15 cellular contexts compared by ENCODE assay signal in the genomic region with DNA sequence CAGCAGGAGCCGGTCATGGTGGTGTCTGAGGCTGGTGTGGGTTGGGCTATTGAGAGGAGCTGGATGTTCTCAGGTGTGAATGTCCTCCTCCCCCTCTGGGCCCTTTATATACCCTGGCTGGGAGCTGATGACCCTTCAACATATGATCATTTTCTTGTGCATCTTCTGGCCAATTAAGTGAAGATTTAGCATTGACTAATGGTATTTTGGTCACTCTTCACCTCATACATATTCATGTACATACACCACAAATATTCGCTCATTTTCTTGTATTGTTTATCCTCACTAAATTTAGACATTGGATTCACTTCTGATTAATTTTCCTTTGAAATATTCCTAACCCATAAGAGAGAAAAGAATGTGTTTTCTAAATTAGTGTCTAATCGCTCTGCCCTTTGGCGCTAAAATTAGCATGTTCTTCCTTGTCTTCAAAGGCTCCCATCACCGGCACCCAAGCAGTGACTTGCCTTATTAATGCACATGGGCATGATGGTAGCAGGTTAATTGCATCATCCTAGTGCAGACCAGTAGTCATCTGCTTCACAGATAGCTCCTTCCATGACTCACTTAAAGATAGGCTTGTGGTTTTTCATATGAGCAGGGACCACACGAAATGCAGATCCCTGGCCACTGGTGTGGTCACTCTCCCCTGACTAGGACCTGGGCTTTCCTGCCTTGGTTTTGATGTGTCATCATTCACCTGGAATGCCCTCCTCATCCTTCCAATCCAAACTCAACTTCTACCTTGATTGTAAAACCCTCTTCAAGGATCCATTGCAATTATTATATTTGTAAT. TPM values are rescaled to one million over a fixed set of nuclear protein-coding genes. Genes with fewer than 3 reads are reported as not detected.
DNase-seq lines count a peak whose midpoint lies in the region; ATAC-seq, FAIRE-seq and TF ChIP-seq lines count a peak whose summit lies in the region.
"Had no signal": no experiment of that assay in that cellular context is flagged by ENCODE, and none has a peak within 500 bp of the region (broad histone marks: within the 10 kb centered on the region; RNA-seq: fewer than 3 reads in every experiment).

A gene with protein sequence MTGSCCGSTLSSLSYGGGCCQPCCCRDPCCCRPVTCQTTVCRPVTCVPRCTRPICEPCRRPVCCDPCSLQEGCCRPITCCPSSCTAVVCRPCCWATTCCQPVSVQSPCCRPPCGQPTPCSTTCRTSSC (minus strand): TSS at position 51 of the 796 bp plus-strand sequence. CDS start 34 bp downstream, at position 17.

- TF ChIP-seq POLR2A in H54 (IDR thresholded peaks at IDR 0.05; ENCODE audit: low read depth, low read length): no peak

- peak; percentile 45 for FAIRE-seq in H54 (lab: Jason Lieb, UNC)

- ATAC-seq in HG03097 (IDR thresholded peaks at IDR 0.05; ENCODE audit: low FRiP score, unreplicated experiment): no peak

- DNase-seq in ACHN: peak; percentile 82
- peak; percentile 30 for DNase-seq in H54 (ENCODE audit: insufficient read length, low spot score)
- DNase-seq in RPMI7951 (ENCODE audit: low read depth): peak; percentile 96
- peak; percentile 69 for DNase-seq in fibroblast of peridontal ligament (ENCODE audit: extremely low read depth)
- DNase-seq in NCI-H2081 treated with DMSO at 0.1 percent for 48 hours (lab: John Stamatoyannopoulos, UW): no peak
- DNase-seq in HT-29 (ENCODE audit: low spot score): no peak
- no peak for DNase-seq in activated naive CD4-positive, alpha-beta T cell (lab: John Stamatoyannopoulos, UW)
- DNase-seq: activated naive CD4-positive, alpha-beta T cell treated with Interleukin-2 at 50 U/mL for 16 hours; CD4-positive, CD25-positive, alpha-beta regulatory T cell; hippocampal formation; MM.1S; NCI-H69; tibial artery had no signal

- in situ Hi-C loops in ACHN (cut with HindIII; ENCODE audit: low pct_ligation_motif_present, low pct_unique_long_range_greater_than_20kb, low sequenced_read_pairs): no loop called here

RNA-seq across cellular contexts. Expression of the gene that starts here (rescaled TPM):
- total RNA-seq in RPMI7951 (2014; rRNA removed; shearing (Covaris generic)): not detected in 2 replicates
- not detected in 2 replicates for total RNA-seq in HT-29 (2014; rRNA removed; shearing (Covaris generic))
- total RNA-seq: CD4-positive, CD25-positive, alpha-beta regulatory T cell; mesothelial cell of epicardium had no signal

Comparison
In these comparisons a context has a peak if more than half of its experiments do, and no peak if none do; other contexts are left out.
1. Peak in DNase-seq in RPMI7951; RNA of the gene not detected or under 1 TPM.
2. DNase-seq: peak in ACHN (single experiment), H54 (single experiment) and fibroblast of peridontal ligament (single experiment); none in NCI-H2081 treated with DMSO at 0.1 percent for 48 hours (single experiment), HT-29 (single experiment) and activated naive CD4-positive, alpha-beta T cell (0 of 4).